In genomic region chr6:117906454-117906904, GRCh38 we compare ENCODE assay signal across 8 cellular contexts. TPM values are rescaled to one million over a fixed set of nuclear protein-coding genes. Genes with fewer than 3 reads are reported as not detected.
DNase-seq lines count a peak whose midpoint lies in the region; ATAC-seq and TF ChIP-seq lines count a peak whose summit lies in the region.
"Had no signal": no experiment of that assay in that cellular context is flagged by ENCODE, and none has a peak within 500 bp of the region (broad histone marks: within the 10 kb centered on the region; RNA-seq: fewer than 3 reads in every experiment).

No MANE protein-coding gene starts in this region.

- H3K14ac ChIP-seq in H9 (ENCODE audit: insufficient read depth, low read length) = no peak overlapping the region

- no peak overlapping the region for H4K8ac ChIP-seq in H9 (replicated peaks; ENCODE audit: insufficient read length, low read depth, low read length)

- H2BK120ac ChIP-seq in H9 (ENCODE audit: low read depth, low read length, poor library complexity, severe bottlenecking) = no peak overlapping the region

- H4K5ac ChIP-seq in H9 (ENCODE audit: insufficient read length, low read depth, low read length) = no peak overlapping the region

- H4K20me1 ChIP-seq in H9 (ENCODE audit: control insufficient read depth, insufficient read depth, insufficient read length) = no peaks in the 10 kb centered on the region

- H3K23ac ChIP-seq in H9 (ENCODE audit: insufficient read length, low read depth, low read length) = no peak overlapping the region

- H2AK5ac ChIP-seq in H9 (ENCODE audit: insufficient read length, low read length) = no peak overlapping the region

- peaks cover 0 to 2% (median 0%) of the 10 kb centered on the region in 3 experiments; a peak in 2 of 7 replicates for H3K36me3 Mint-ChIP-seq in H9 (ENCODE audit: insufficient read depth in 1 of 3, low read depth in 3 of 3)

- H3K18ac ChIP-seq in H9 (ENCODE audit: insufficient read length, low read depth, low read length) = no peak overlapping the region

- H2BK12ac ChIP-seq in H9 (ENCODE audit: insufficient read length, low read depth, low read length) = no peak overlapping the region

- no peak overlapping the region for H2BK15ac ChIP-seq in H9 (ENCODE audit: low read depth, low read length)

- peaks cover 63% of the 10 kb centered on the region for H3K27me3 Mint-ChIP-seq in H9 (ENCODE audit: low read depth)

- no peaks in the 10 kb centered on the region for H3K79me1 ChIP-seq in H9 (ENCODE audit: insufficient read depth, low read depth, low read length, poor library complexity, severe bottlenecking)

- peak overlapping the region; percentile 18 for H2AFZ ChIP-seq in H9 (ENCODE audit: low read length)

- H3K9ac ChIP-seq in H9 (ENCODE audit: extremely low read depth, insufficient read length, low read length) = no peak overlapping the region

- TF ChIP-seq POLR2A in vagina (IDR thresholded peaks at IDR 0.05) = no peak

- H3K36me3 ChIP-seq in left lung (no peaks in the 10 kb centered on the region), vagina (no peaks in the 10 kb centered on the region)

- peak overlapping the region; percentile 60 for H3K4me2 ChIP-seq in H9 (ENCODE audit: insufficient read depth, insufficient read length, low read length)

- ATAC-seq in GM18870 (IDR thresholded peaks at IDR 0.05; ENCODE audit: unreplicated experiment) (peak; percentile 65), left lung (no peak)

- H3K9me3 ChIP-seq in H9 (ENCODE audit: control insufficient read depth, low read depth, low read length) (no peaks in the 10 kb centered on the region), left lung (no peaks in the 10 kb centered on the region), vagina (no peaks in the 10 kb centered on the region)

- H3K4me1 ChIP-seq in H9 (ENCODE audit: insufficient read depth, low read length) (peaks cover 4% of the 10 kb centered on the region; the same call in 1 of the 2 replicates), left lung (peaks cover 0 to 14% of the 10 kb centered on the region in 2 donors), vagina (peaks cover 9% of the 10 kb centered on the region)

- no peak overlapping the region for H2BK5ac ChIP-seq in H9 (ENCODE audit: insufficient read length, low read length)

- peaks cover 0 to 3% of the 10 kb centered on the region in 2 experiments; a peak in 1 of 5 replicates for H3K9me3 Mint-ChIP-seq in H9

- no peak overlapping the region for H3T11ph ChIP-seq in H9 (ENCODE audit: low read length)

- peak overlapping the region; percentile 68 to 85 for H3K4me3 Mint-ChIP-seq in H9

- H3K27me3 ChIP-seq in H9 (ENCODE audit: insufficient read depth, low read length) = peaks cover 4% of the 10 kb centered on the region; the same call in 1 of the 2 replicates
- peaks cover 33 to 81% of the 10 kb centered on the region in 2 donors for H3K27me3 ChIP-seq in left lung
- no peaks in the 10 kb centered on the region for H3K27me3 ChIP-seq in vagina

- WGBS in H9 (ENCODE audit: extremely low coverage, insufficient read length, low lambda C conversion rate) = no CpG with 5 or more reads among the region's 9 CpGs

- H3K4me3 ChIP-seq in left lung = peak overlapping the region; percentile 45 to 49
- peak overlapping the region; percentile 44 to 63 for H3K4me3 ChIP-seq in vagina

- no peak overlapping the region for H4K91ac ChIP-seq in H9 (ENCODE audit: insufficient read length, low read depth, low read length)

- H3K27ac Mint-ChIP-seq in H9 = peak overlapping the region in 1 of 3 experiments; percentile 67; a peak in 1 of 7 replicates

- no peak overlapping the region for H2BK20ac ChIP-seq in H9 (ENCODE audit: low read depth, low read length, poor library complexity, severe bottlenecking)

- peaks cover 12 to 13% of the 10 kb centered on the region in 2 experiments for H3K4me1 Mint-ChIP-seq in H9

- DNase-seq in H9 = no peak
- DNase-seq in NCI-H69 (lab: John Stamatoyannopoulos, UW) = peak; percentile 8
- no peak for DNase-seq in left lung
- no peak for DNase-seq in vagina (ENCODE audit: extremely low spot score in 2 of 2)
- no peak for DNase-seq in mucosa of gallbladder (ENCODE audit: low spot score)
- DNase-seq in effector CD4-positive, alpha-beta T cell = no peak

- peaks cover 8% of the 10 kb centered on the region for H3K23me2 ChIP-seq in H9 (ENCODE audit: insufficient read length, low read depth, low read length, poor library complexity, severe bottlenecking)

- H3K79me2 ChIP-seq in H9 (ENCODE audit: insufficient read depth, low read length) = no peaks in the 10 kb centered on the region; the same call in 1 of the 2 replicates

- TF ChIP-seq CTCF in H9 (conservative IDR thresholded peaks at IDR 0.05) (no peak), left lung (IDR thresholded peaks at IDR 0.05) (no peak), vagina (IDR thresholded peaks at IDR 0.05) (no peak)

- no peak overlapping the region for H3K56ac ChIP-seq in H9 (ENCODE audit: insufficient read length, low read depth, low read length)

- no peak overlapping the region for H3K4ac ChIP-seq in H9 (ENCODE audit: low read depth, low read length)

- no peak overlapping the region for H3K27ac ChIP-seq in H9 (ENCODE audit: insufficient read length, low read depth, low read length)
- no peak overlapping the region for H3K27ac ChIP-seq in left lung
- no peak overlapping the region for H3K27ac ChIP-seq in vagina

- intact Hi-C loops in left lung (cut with DNase I) = no loop called here
- intact Hi-C loops in vagina (cut with DNase I) = no loop called here

RNA-seq across cellular contexts. Expression of gene SLC35F1, which starts 0.6 kb away (rescaled TPM):
- total RNA-seq in H9 (2021) = 4.0 and 4.3 TPM in 2 replicates
- under 1 TPM; 0.18 to 0.20 TPM for total RNA-seq in left lung
- total RNA-seq in vagina = 2.7 TPM
- total RNA-seq in mucosa of gallbladder = 1.1 TPM
- total RNA-seq: mononuclear cell had no signal
